In genomic region chr7:33392143-33392542, GRCh38 we compare ENCODE assay signal across 18 cellular contexts.
DNase-seq lines count a peak whose midpoint lies in the region; ATAC-seq and TF ChIP-seq lines count a peak whose summit lies in the region.
"Had no signal": no experiment of that assay in that cellular context is flagged by ENCODE, and none has a peak within 500 bp of the region (broad histone marks: within the 10 kb centered on the region; RNA-seq: fewer than 3 reads in every experiment).

No MANE protein-coding gene starts in this region.

- H3K9me3 Mint-ChIP-seq in immature natural killer cell = no peaks in the 10 kb centered on the region
- peaks cover 7% of the 10 kb centered on the region for H3K9me3 Mint-ChIP-seq in activated CD4-positive, alpha-beta T cell treated with anti-CD3 and anti-CD28 coated beads for 36 hours (ENCODE audit: low read depth)

- TF ChIP-seq CTCF in dorsolateral prefrontal cortex (IDR thresholded peaks at IDR 0.05 in 54 of 56, conservative IDR thresholded peaks at IDR 0.05 in 2 of 56; ENCODE audit: low read depth in 1 of 56, partially characterized antibody in 56 of 56) = no peak

- CTCF ChIA-PET in activated CD4-positive, alpha-beta T cell treated with anti-CD3 and anti-CD28 coated beads for 36 hours (lab: Charles Lee) = interaction anchor here (0.7 kb wide), 1 partner anchor 31 kb away, joined by 3 read pairs; no protein-coding TSS in a partner anchor

- DNase-seq in DMS 273 (lab: John Stamatoyannopoulos, UW; ENCODE audit: unreplicated experiment) (peak; percentile 95), NCI-H1694 (lab: John Stamatoyannopoulos, UW) (peak; percentile 82), NCI-H510A (lab: John Stamatoyannopoulos, UW) (peak; percentile 91), cerebellar cortex (ENCODE audit: low spot score) (peak; percentile 31), dorsolateral prefrontal cortex (no peak), immature natural killer cell (no peak)
- no peak for DNase-seq in activated CD4-positive, alpha-beta T cell treated with anti-CD3 and anti-CD28 coated beads for 36 hours
- no peak for DNase-seq in activated effector memory CD4-positive, alpha-beta T cell treated with Interleukin-2 at 50 U/mL for 16 hours
- DNase-seq: activated CD4-positive, alpha-beta T cell treated with anti-CD3 and anti-CD28 coated beads, Interleukin-2, amount 50 U/mL, for 48 hours; adrenal gland; CD8-positive, alpha-beta T cell; central memory CD4-positive, alpha-beta T cell; mucosa of descending colon; NCI-H1048; nucleus accumbens; stimulated activated naive B cell treated with anti-CD40 and anti-IgM and Interleukin-4, amounts not matched to agents 10 μg/mL and 1 μg/mL and 100 μg/mL, for 72 hours; T-helper 2 cell had no signal

- intact Hi-C loops in dorsolateral prefrontal cortex (cut with DNase I) = no loop called here
- intact Hi-C loops in activated CD4-positive, alpha-beta T cell treated with anti-CD3 and anti-CD28 coated beads for 36 hours (cut with DNase I, micrococcal nuclease) = no loop called here

- no peak overlapping the region for H3K4me3 Mint-ChIP-seq in immature natural killer cell
- no peak overlapping the region for H3K4me3 Mint-ChIP-seq in activated CD4-positive, alpha-beta T cell treated with anti-CD3 and anti-CD28 coated beads for 36 hours
- H3K4me3 Mint-ChIP-seq: CD8-positive, alpha-beta T cell; stimulated activated naive B cell treated with anti-CD40 and anti-IgM and Interleukin-4, amounts not matched to agents 10 μg/mL and 1 μg/mL and 100 μg/mL, for 72 hours had no signal

- no peak for ATAC-seq in activated CD4-positive, alpha-beta T cell treated with anti-CD3 and anti-CD28 coated beads for 36 hours
- ATAC-seq: CD8-positive, alpha-beta T cell; HCT116; mucosa of descending colon; stimulated activated naive B cell treated with anti-CD40 and anti-IgM and Interleukin-4, amounts not matched to agents 10 μg/mL and 1 μg/mL and 100 μg/mL, for 72 hours had no signal

- H3K4me1 Mint-ChIP-seq in immature natural killer cell = peaks cover 0 to 14% of the 10 kb centered on the region in 2 donors
- no peaks in the 10 kb centered on the region for H3K4me1 Mint-ChIP-seq in activated CD4-positive, alpha-beta T cell treated with anti-CD3 and anti-CD28 coated beads for 36 hours
- H3K4me1 Mint-ChIP-seq: stimulated activated naive B cell treated with anti-CD40 and anti-IgM and Interleukin-4, amounts not matched to agents 10 μg/mL and 1 μg/mL and 100 μg/mL, for 72 hours had no signal

- no peak overlapping the region for H3K27ac ChIP-seq in dorsolateral prefrontal cortex
- H3K27ac ChIP-seq: adrenal gland had no signal

- POLR2A ChIA-PET in activated CD4-positive, alpha-beta T cell treated with anti-CD3 and anti-CD28 coated beads for 36 hours (lab: Charles Lee) = no interaction called here

- H3K27me3 ChIP-seq in dorsolateral prefrontal cortex = no peaks in the 10 kb centered on the region
- H3K27me3 ChIP-seq: adrenal gland had no signal

- no peaks in the 10 kb centered on the region for H3K27me3 Mint-ChIP-seq in immature natural killer cell (ENCODE audit: low read depth in 3 of 3)
- H3K27me3 Mint-ChIP-seq in activated CD4-positive, alpha-beta T cell treated with anti-CD3 and anti-CD28 coated beads for 36 hours = no peaks in the 10 kb centered on the region
- H3K27me3 Mint-ChIP-seq: stimulated activated naive B cell treated with anti-CD40 and anti-IgM and Interleukin-4, amounts not matched to agents 10 μg/mL and 1 μg/mL and 100 μg/mL, for 72 hours had no signal

- no peak overlapping the region for H3K27ac Mint-ChIP-seq in immature natural killer cell
- H3K27ac Mint-ChIP-seq in activated CD4-positive, alpha-beta T cell treated with anti-CD3 and anti-CD28 coated beads for 36 hours = no peak overlapping the region
- H3K27ac Mint-ChIP-seq: CD8-positive, alpha-beta T cell; stimulated activated naive B cell treated with anti-CD40 and anti-IgM and Interleukin-4, amounts not matched to agents 10 μg/mL and 1 μg/mL and 100 μg/mL, for 72 hours had no signal

- H3K4me3 ChIP-seq in dorsolateral prefrontal cortex = no peak overlapping the region
- H3K4me3 ChIP-seq: adrenal gland, mucosa of descending colon had no signal

- peaks cover 25 to 42% (median 41%) of the 10 kb centered on the region in 3 donors for H3K36me3 Mint-ChIP-seq in immature natural killer cell
- H3K36me3 Mint-ChIP-seq in activated CD4-positive, alpha-beta T cell treated with anti-CD3 and anti-CD28 coated beads for 36 hours (ENCODE audit: low read depth) = peaks cover 31% of the 10 kb centered on the region

Comparison
In these comparisons a context has a peak if more than half of its experiments do, and no peak if none do; other contexts are left out.
1. DNase-seq: peak in DMS 273 (single experiment), NCI-H1694 (single experiment), NCI-H510A (single experiment) and cerebellar cortex (single experiment); none in dorsolateral prefrontal cortex (0 of 10), immature natural killer cell (0 of 3), activated CD4-positive, alpha-beta T cell treated with anti-CD3 and anti-CD28 coated beads for 36 hours (single experiment) and activated effector memory CD4-positive, alpha-beta T cell treated with Interleukin-2 at 50 U/mL for 16 hours (single experiment).